21 cellular contexts compared by ENCODE assay signal in genomic region chr4:103201254-103201653, GRCh38. TPM values are rescaled to one million over a fixed set of nuclear protein-coding genes. Genes with fewer than 3 reads are reported as not detected.
DNase-seq lines count a peak whose midpoint lies in the region; ATAC-seq and TF ChIP-seq lines count a peak whose summit lies in the region.
"Had no signal": no experiment of that assay in that cellular context is flagged by ENCODE, and none has a peak within 500 bp of the region (broad histone marks: within the 10 kb centered on the region; RNA-seq: fewer than 3 reads in every experiment).

No MANE protein-coding gene starts in this region.

- H3K23ac ChIP-seq in IMR-90 (ENCODE audit: low read depth, low read length) (no peak overlapping the region), neuronal stem cell (ENCODE audit: low read depth, low read length, poor library complexity) (no peak overlapping the region)

- no peaks in the 10 kb centered on the region for H3K9me2 ChIP-seq in hepatocyte (replicated peaks; ENCODE audit: insufficient read depth)

- no peak for TF ChIP-seq CTCF in CD4-positive, alpha-beta T cell (IDR thresholded peaks at IDR 0.05)
- TF ChIP-seq CTCF in IMR-90 (conservative IDR thresholded peaks at IDR 0.05; ENCODE audit: low read depth, low read length) (no peak), hepatocyte (IDR thresholded peaks at IDR 0.05; ENCODE audit: poor library complexity) (no peak), tibial artery (IDR thresholded peaks at IDR 0.05) (no peak), mammary epithelial cell (conservative IDR thresholded peaks at IDR 0.05 in 1 of 2, IDR thresholded peaks at IDR 0.05 in 1 of 2; ENCODE audit: extremely low read depth in 1 of 2, insufficient read depth in 1 of 2, low read depth in 1 of 2, low read length in 2 of 2) (no peak)

- no peak for DNase-seq in CD4-positive, alpha-beta T cell
- DNase-seq in IMR-90 = no peak
- DNase-seq in hepatocyte (ENCODE audit: low spot score) = no peak
- no peak for DNase-seq in neuronal stem cell (ENCODE audit: low spot score)
- no peak for DNase-seq in tibial artery
- no peak for DNase-seq in mammary epithelial cell
- no peak for DNase-seq in UCSD-AML1 (lab: John Stamatoyannopoulos, UW; ENCODE audit: unreplicated experiment)
- DNase-seq: CD4-positive, CD25-positive, alpha-beta regulatory T cell; CD8-positive, alpha-beta memory T cell; DMS 273 treated with DMSO at 0.1 percent for 48 hours; DMS79; EL; GDM1; GOT3; H7; HCEC 1CT had no signal

- peaks cover 6% of the 10 kb centered on the region for H3K36me3 Mint-ChIP-seq in CD4-positive, alpha-beta T cell (ENCODE audit: low read depth)
- H3K36me3 Mint-ChIP-seq: CD4-positive, CD25-positive, alpha-beta regulatory T cell had no signal

- POLR2A ChIA-PET in CD4-positive, alpha-beta T cell (lab: Charles Lee) = no interaction called here
- POLR2A ChIA-PET in IMR-90 (lab: Charles Lee; ENCODE audit: unreplicated experiment) = no interaction called here

- H2BK15ac ChIP-seq in IMR-90 (ENCODE audit: low read depth, low read length) (no peak overlapping the region), neuronal stem cell (ENCODE audit: low read length) (no peak overlapping the region)

- H3K4ac ChIP-seq in IMR-90 (ENCODE audit: low read depth, low read length) (no peak overlapping the region), neuronal stem cell (ENCODE audit: low read length) (no peak overlapping the region)

- H3K79me1 ChIP-seq in IMR-90 (ENCODE audit: low read depth in 1 of 2, low read length in 2 of 2) (peaks cover 12 to 13% of the 10 kb centered on the region in 2 experiments), neuronal stem cell (ENCODE audit: low read depth, low read length) (peaks cover 2% of the 10 kb centered on the region)

- H3K4me2 ChIP-seq in IMR-90 (ENCODE audit: low read depth, low read length) (no peak overlapping the region), hepatocyte (no peak overlapping the region), neuronal stem cell (ENCODE audit: insufficient read depth, low read length, poor library complexity, severe bottlenecking) (no peak overlapping the region), mammary epithelial cell (ENCODE audit: insufficient read depth, low read depth, low read length) (no peak overlapping the region)
- H3K4me2 ChIP-seq: BLaER1 had no signal

- no peak overlapping the region for H2BK12ac ChIP-seq in neuronal stem cell (ENCODE audit: low read length)

- H3K27ac Mint-ChIP-seq in CD4-positive, alpha-beta T cell = no peak overlapping the region
- H3K27ac Mint-ChIP-seq: B cell; CD4-positive, CD25-positive, alpha-beta regulatory T cell had no signal

- H4K91ac ChIP-seq in IMR-90 (ENCODE audit: insufficient read depth, low read depth, low read length) (no peak overlapping the region), neuronal stem cell (ENCODE audit: low read depth, low read length, poor library complexity) (no peak overlapping the region)

- BruUV-seq in IMR-90 (replicated peaks; lab: Mats Ljungman, UMichigan) = no TSS peak
- BruUV-seq in mammary epithelial cell (replicated peaks; lab: Mats Ljungman, UMichigan) = no TSS peak

- in situ Hi-C loops in IMR-90 (cut with MboI; ENCODE audit: low sequenced_read_pairs) = loop anchor here (25.0 kb wide), 2 partner anchors 736 to 1661 kb away; no protein-coding TSS in a partner anchor
- in situ Hi-C loops in mammary epithelial cell (cut with MboI; ENCODE audit: low sequenced_read_pairs in 2 of 2) = loop anchor here (10.0 to 25.0 kb wide), 3 partner anchors 584 to 714 kb away; no protein-coding TSS in a partner anchor

- H4K8ac ChIP-seq in IMR-90 (ENCODE audit: low read depth in 2 of 2, low read length in 2 of 2) (no peak overlapping the region), neuronal stem cell (ENCODE audit: low read depth, low read length) (no peak overlapping the region)

- H2BK120ac ChIP-seq in IMR-90 (ENCODE audit: low read depth, low read length) = no peak overlapping the region
- H2BK120ac ChIP-seq in neuronal stem cell (ENCODE audit: low read depth, low read length) = no peak overlapping the region

- no peak for TF ChIP-seq RAD21 in IMR-90 (IDR thresholded peaks at IDR 0.05; ENCODE audit: low read length)

- H3K14ac ChIP-seq in IMR-90 (replicated peaks; ENCODE audit: low read depth, low read length) = no peak overlapping the region
- no peak overlapping the region for H3K14ac ChIP-seq in neuronal stem cell (ENCODE audit: low read length)

- H3K79me2 ChIP-seq in hepatocyte (no peaks in the 10 kb centered on the region), mammary epithelial cell (ENCODE audit: insufficient read depth, low read length) (peaks cover 19% of the 10 kb centered on the region)

- no CpG with 5 or more reads among the region's 2 CpGs for WGBS in IMR-90 (ENCODE audit: extremely low coverage in 2 of 2, insufficient read length in 1 of 2), 2 experiments
- whole genome bisulfite sequencing in hepatocyte (ENCODE audit: low lambda C conversion rate, missing lambda C conversion rate) = 94% methylated on average over 2 of the region's 2 CpGs
- WGBS in neuronal stem cell (ENCODE audit: extremely low coverage in 2 of 2, insufficient read length in 2 of 2, insufficient replicate concordance in 1 of 2), 2 donors = no CpG with 5 or more reads among the region's 2 CpGs
- WGBS in mammary epithelial cell (ENCODE audit: low coverage, missing lambda C conversion rate) = 100% methylated on average over 2 of the region's 2 CpGs

- H4K5ac ChIP-seq in IMR-90 (ENCODE audit: low read depth, low read length) = no peak overlapping the region

- TF ChIP-seq POLR2A in IMR-90 (IDR thresholded peaks at IDR 0.05; ENCODE audit: low read depth, low read length) = no peak

- H3K4me1 Mint-ChIP-seq in CD4-positive, alpha-beta T cell (ENCODE audit: low read depth) = peaks cover 12% of the 10 kb centered on the region

- CTCF ChIA-PET in CD4-positive, alpha-beta T cell (lab: Charles Lee) = no interaction called here
- CTCF ChIA-PET in IMR-90 (lab: Yijun Ruan, JAX) = no interaction called here
- CTCF ChIA-PET in mammary epithelial cell (lab: Charles Lee; ENCODE audit: low non-redundant PET) = no interaction called here

- H3K18ac ChIP-seq in IMR-90 (ENCODE audit: low read depth, low read length) (no peak overlapping the region), neuronal stem cell (ENCODE audit: low read length) (no peak overlapping the region)

- no peak for ATAC-seq in CD4-positive, alpha-beta T cell (ENCODE audit: poor library complexity)
- no peak for ATAC-seq in IMR-90 (ENCODE audit: low read depth)
- ATAC-seq in GM18511 (IDR thresholded peaks at IDR 0.05; ENCODE audit: unreplicated experiment) = no peak
- ATAC-seq: GM12878 had no signal

- H3K9me3 Mint-ChIP-seq in CD4-positive, alpha-beta T cell = no peaks in the 10 kb centered on the region
- H3K9me3 Mint-ChIP-seq: CD8-positive, alpha-beta memory T cell had no signal

- intact Hi-C loops in CD4-positive, alpha-beta T cell (cut with DNase I, micrococcal nuclease) = loop anchor here in 1 of 2 experiments (5.0 to 10.0 kb wide), 2 partner anchors 99 to 856 kb away; partner anchors contain the start of gene SLC39A8
- intact Hi-C loops in IMR-90 (cut with micrococcal nuclease) (no loop called here), tibial artery (cut with DNase I; ENCODE audit: low total_unique reads) (no loop called here), mammary epithelial cell (cut with micrococcal nuclease) (loop anchor here (5.0 kb wide), 1 partner anchor 276 kb away; no protein-coding TSS in a partner anchor)

- H4K20me1 ChIP-seq in IMR-90 (ENCODE audit: insufficient read depth, low read length) (no peaks in the 10 kb centered on the region), hepatocyte (ENCODE audit: insufficient read depth, poor library complexity, severe bottlenecking) (no peaks in the 10 kb centered on the region), mammary epithelial cell (ENCODE audit: insufficient read depth, low read length) (no peaks in the 10 kb centered on the region)
- H4K20me1 ChIP-seq: BLaER1 had no signal

- H3K4me1 ChIP-seq in IMR-90 (ENCODE audit: control insufficient read depth, insufficient read depth, low read length) = no peaks in the 10 kb centered on the region
- H3K4me1 ChIP-seq in hepatocyte (ENCODE audit: insufficient read depth) = no peaks in the 10 kb centered on the region
- peaks cover 2 to 11% of the 10 kb centered on the region in 2 donors for H3K4me1 ChIP-seq in neuronal stem cell (ENCODE audit: control insufficient read depth in 2 of 2, insufficient read depth in 1 of 2, low read depth in 1 of 2, low read length in 2 of 2)
- H3K4me1 ChIP-seq in tibial artery = peaks cover 4 to 6% (median 5%) of the 10 kb centered on the region in 4 donors
- peaks cover 6% of the 10 kb centered on the region for H3K4me1 ChIP-seq in mammary epithelial cell (ENCODE audit: insufficient read depth, low read length)

- H3K9me3 ChIP-seq in CD4-positive, alpha-beta T cell (ENCODE audit: control insufficient read depth, low read length) = no peaks in the 10 kb centered on the region
- H3K9me3 ChIP-seq in IMR-90 (ENCODE audit: control insufficient read depth, insufficient read depth, low read length) (no peaks in the 10 kb centered on the region), hepatocyte (ENCODE audit: low read depth) (no peaks in the 10 kb centered on the region), neuronal stem cell (replicated peaks in 1 of 2; ENCODE audit: control insufficient read depth in 2 of 2, insufficient read depth in 1 of 2, low read depth in 1 of 2, low read length in 2 of 2) (no peaks in the 10 kb centered on the region), tibial artery (no peaks in the 10 kb centered on the region), mammary epithelial cell (replicated peaks; ENCODE audit: insufficient read depth, low read length) (no peaks in the 10 kb centered on the region)
- H3K9me3 ChIP-seq: BLaER1 had no signal

- H2BK20ac ChIP-seq in IMR-90 (ENCODE audit: low read depth, low read length) = no peak overlapping the region

- H2AK5ac ChIP-seq in IMR-90 (ENCODE audit: low read depth, low read length) (no peak overlapping the region), neuronal stem cell (ENCODE audit: low read depth, low read length) (no peak overlapping the region)

- H2AK9ac ChIP-seq in IMR-90 (replicated peaks; ENCODE audit: low read depth, low read length, poor library complexity) = no peak overlapping the region

- no peaks in the 10 kb centered on the region for H3K27me3 ChIP-seq in CD4-positive, alpha-beta T cell (ENCODE audit: control insufficient read depth, insufficient read depth, low read length)
- peaks cover 4% of the 10 kb centered on the region; the same call in 1 of the 2 replicates for H3K27me3 ChIP-seq in IMR-90 (ENCODE audit: control insufficient read depth, insufficient read depth, low read length)
- H3K27me3 ChIP-seq in hepatocyte = no peaks in the 10 kb centered on the region
- H3K27me3 ChIP-seq in neuronal stem cell (ENCODE audit: control insufficient read depth in 3 of 3, insufficient read depth in 3 of 3, low read depth in 1 of 3, low read length in 3 of 3) = no peaks in the 10 kb centered on the region
- no peaks in the 10 kb centered on the region for H3K27me3 ChIP-seq in tibial artery
- H3K27me3 ChIP-seq in mammary epithelial cell (ENCODE audit: insufficient read depth, low read length) = no peaks in the 10 kb centered on the region
- H3K27me3 ChIP-seq: BLaER1 had no signal

- H3K56ac ChIP-seq in IMR-90 (ENCODE audit: extremely low read depth, insufficient read depth, low read length) = no peak overlapping the region

- no peak overlapping the region for H2BK5ac ChIP-seq in IMR-90 (ENCODE audit: low read depth, low read length, poor library complexity, severe bottlenecking)
- no peak overlapping the region for H2BK5ac ChIP-seq in neuronal stem cell (ENCODE audit: low read length)

- H3K4me3 Mint-ChIP-seq in CD4-positive, alpha-beta T cell = peak overlapping the region; percentile 12
- H3K4me3 Mint-ChIP-seq: B cell had no signal

- H3K9me1 ChIP-seq in IMR-90 (ENCODE audit: insufficient read depth, low read length) = no peaks in the 10 kb centered on the region

- H3K27me3 Mint-ChIP-seq in CD4-positive, alpha-beta T cell = no peaks in the 10 kb centered on the region

- no peak overlapping the region for H3K27ac ChIP-seq in CD4-positive, alpha-beta T cell (ENCODE audit: low read depth, low read length)
- no peak overlapping the region for H3K27ac ChIP-seq in IMR-90 (ENCODE audit: insufficient read depth, low read length)
- H3K27ac ChIP-seq in hepatocyte = peak overlapping the region; percentile 60
- H3K27ac ChIP-seq in neuronal stem cell (replicated peaks; ENCODE audit: low read length) = no peak overlapping the region
- no peak overlapping the region for H3K27ac ChIP-seq in tibial artery
- no peak overlapping the region for H3K27ac ChIP-seq in mammary epithelial cell (ENCODE audit: insufficient read depth, low read depth, low read length)
- H3K27ac ChIP-seq: BLaER1, C4-2B had no signal

- H2AFZ ChIP-seq in IMR-90 (replicated peaks; ENCODE audit: low read length, poor library complexity) (no peak overlapping the region), hepatocyte (no peak overlapping the region), neuronal stem cell (ENCODE audit: low read length) (peak overlapping the region; percentile 84), mammary epithelial cell (ENCODE audit: low read depth, low read length) (no peak overlapping the region)

- H3K9ac ChIP-seq in IMR-90 (ENCODE audit: low read depth, low read length) (no peak overlapping the region), neuronal stem cell (ENCODE audit: low read depth, low read length, poor library complexity) (no peak overlapping the region), mammary epithelial cell (ENCODE audit: insufficient read depth, low read length) (no peak overlapping the region)
- H3K9ac ChIP-seq: BLaER1 had no signal

- no peaks in the 10 kb centered on the region for H3K36me3 ChIP-seq in IMR-90 (ENCODE audit: control insufficient read depth, insufficient read depth, low read length)
- no peaks in the 10 kb centered on the region for H3K36me3 ChIP-seq in hepatocyte (replicated peaks; ENCODE audit: insufficient read depth, low read depth)
- peaks cover 0 to 5% of the 10 kb centered on the region in 2 donors for H3K36me3 ChIP-seq in neuronal stem cell (replicated peaks in 1 of 2; ENCODE audit: control insufficient read depth in 2 of 2, insufficient read depth in 2 of 2, low read length in 2 of 2)
- H3K36me3 ChIP-seq in tibial artery = no peaks in the 10 kb centered on the region
- no peaks in the 10 kb centered on the region for H3K36me3 ChIP-seq in mammary epithelial cell (ENCODE audit: insufficient read depth, low read length)
- H3K36me3 ChIP-seq: BLaER1 had no signal

- dilution Hi-C loops in IMR-90 (cut with HindIII; ENCODE audit: low sequenced_read_pairs, unreplicated experiment) = no loop called here
- dilution Hi-C loops in mammary epithelial cell (cut with HindIII; ENCODE audit: low sequenced_read_pairs) = no loop called here

- H3K4me3 ChIP-seq in IMR-90 (ENCODE audit: insufficient read depth, low read depth, low read length) (no peak overlapping the region), hepatocyte (no peak overlapping the region), neuronal stem cell (ENCODE audit: low read length in 2 of 2) (no peak overlapping the region), tibial artery (no peak overlapping the region), mammary epithelial cell (replicated peaks in 1 of 3; ENCODE audit: insufficient read depth in 1 of 3, low read depth in 2 of 3, low read length in 3 of 3) (no peak overlapping the region)
- H3K4me3 ChIP-seq: BLaER1, GM12878 had no signal

RNA-seq across cellular contexts. Expression of gene CENPE, which starts 3.1 kb away (rescaled TPM):
- 1 to 10 TPM; 2.7 to 3.2 TPM for total RNA-seq in CD4-positive, alpha-beta T cell
- total RNA-seq in IMR-90 (2012; rRNA removed) = 14.5 and 34.2 TPM in 2 replicates
- 3.2 and 3.7 TPM in 2 replicates for polyA plus RNA-seq in IMR-90 (2012; rRNA removed)
- polyA plus RNA-seq in IMR-90 (2012; cell fraction: cytosol; rRNA removed) = 0.14 and 0.22 TPM in 2 replicates
- polyA plus RNA-seq in IMR-90 (2012; cell fraction: nucleus; rRNA removed; ENCODE audit: low replicate concordance) = 0.59 and 1.6 TPM in 2 replicates
- total RNA-seq in hepatocyte = 4.9 and 6.3 TPM in 2 replicates
- 1.2 and 4.3 TPM in 2 replicates for polyA plus RNA-seq in hepatocyte
- polyA plus RNA-seq in neuronal stem cell (2013, experiment 1 of 2) = 41.7 TPM
- polyA plus RNA-seq in neuronal stem cell (2013, experiment 2 of 2) = 44.1 TPM
- total RNA-seq in mammary epithelial cell = 10 to 100 TPM in 1 of 2 donors, 1 to 10 TPM in 1; 1.8 to 27.3 TPM
- polyA plus RNA-seq in mammary epithelial cell = 5.8 TPM
- 4.6 TPM for polyA minus RNA-seq in mammary epithelial cell
